Comparison of ENCODE assay signal across 8 cellular contexts in genomic region chr1:44213222-44214112, GRCh38. TPM values are rescaled to one million over a fixed set of nuclear protein-coding genes. Genes with fewer than 3 reads are reported as not detected.
DNase-seq lines count a peak whose midpoint lies in the region; TF ChIP-seq lines count a peak whose summit lies in the region.

A gene with protein sequence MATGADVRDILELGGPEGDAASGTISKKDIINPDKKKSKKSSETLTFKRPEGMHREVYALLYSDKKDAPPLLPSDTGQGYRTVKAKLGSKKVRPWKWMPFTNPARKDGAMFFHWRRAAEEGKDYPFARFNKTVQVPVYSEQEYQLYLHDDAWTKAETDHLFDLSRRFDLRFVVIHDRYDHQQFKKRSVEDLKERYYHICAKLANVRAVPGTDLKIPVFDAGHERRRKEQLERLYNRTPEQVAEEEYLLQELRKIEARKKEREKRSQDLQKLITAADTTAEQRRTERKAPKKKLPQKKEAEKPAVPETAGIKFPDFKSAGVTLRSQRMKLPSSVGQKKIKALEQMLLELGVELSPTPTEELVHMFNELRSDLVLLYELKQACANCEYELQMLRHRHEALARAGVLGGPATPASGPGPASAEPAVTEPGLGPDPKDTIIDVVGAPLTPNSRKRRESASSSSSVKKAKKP (plus strand): TSS chr1:44213471. CDS start chr1:44213754, 283 bp downstream.

- H4K20me1 ChIP-seq in SK-N-SH (ENCODE audit: insufficient read depth): no peaks in the 10 kb centered on the region

- peak within 1 kb of the TSS; percentile 6 to 80; a peak in 3 of 4 replicates for H3K27ac ChIP-seq in SK-N-SH (ENCODE audit: low read depth in 2 of 2, low read length in 1 of 2)
- H3K27ac ChIP-seq in suprapubic skin: peak within 1 kb of the TSS; percentile 77

- peak; percentile 83 for DNase-seq in EH (ENCODE audit: low read depth)
- peak; percentile 81 for DNase-seq in HCEC 1CT
- DNase-seq in NB4 (ENCODE audit: low read depth): peak; percentile 88
- peak; percentile 83 for DNase-seq in SK-N-SH
- peak; percentile 80 for DNase-seq in activated naive CD4-positive, alpha-beta T cell treated with anti-CD3 and anti-CD28 coated beads, Interleukin-2, amount 50 U/mL, for 16 hours
- DNase-seq in glomerular endothelial cell (ENCODE audit: extremely low read depth, low read depth, low spot score): peak; percentile 50
- DNase-seq in occipital lobe (lab: John Stamatoyannopoulos, UW): peak; percentile 90
- DNase-seq in suprapubic skin (ENCODE audit: low spot score in 2 of 2): peak; percentile 90 to 95

- H3K4me1 ChIP-seq in SK-N-SH (ENCODE audit: control insufficient read depth in 1 of 2, insufficient read depth in 2 of 2, low read depth in 1 of 2, low read length in 1 of 2) (peaks cover 0 to 20% of the 10 kb centered on the region in 2 experiments; a peak in 1 of 4 replicates), suprapubic skin (peaks cover 25% of the 10 kb centered on the region)

- peak within 1 kb of the TSS; percentile 95 for H2AFZ ChIP-seq in SK-N-SH (ENCODE audit: low read depth)

- peaks cover 10% of the 10 kb centered on the region for H3K79me2 ChIP-seq in SK-N-SH (ENCODE audit: insufficient read depth)

- TF ChIP-seq CTCF in NB4 (IDR thresholded peaks at IDR 0.05; ENCODE audit: low read depth, low read length): no peak
- TF ChIP-seq CTCF in SK-N-SH (IDR thresholded peaks at IDR 0.05): no peak
- TF ChIP-seq CTCF in suprapubic skin (IDR thresholded peaks at IDR 0.05): no peak

- H3F3A ChIP-seq in SK-N-SH (replicated peaks; ENCODE audit: insufficient read depth): peaks cover 12% of the 10 kb centered on the region

- POLR2A ChIA-PET in SK-N-SH (lab: Yijun Ruan, JAX): interaction anchor here (0.5 to 1.0 kb wide), 3 partner anchors 106 to 581 kb away, joined by 3 to 4 read pairs (median 3); no protein-coding TSS in a partner anchor

- no peaks in the 10 kb centered on the region for H3K27me3 ChIP-seq in SK-N-SH (ENCODE audit: insufficient read depth)
- H3K27me3 ChIP-seq in suprapubic skin: no peaks in the 10 kb centered on the region

- peak within 1 kb of the TSS; percentile 80 for H3K9ac ChIP-seq in SK-N-SH

- no peaks in the 10 kb centered on the region for H3K9me2 ChIP-seq in SK-N-SH

- WGBS in SK-N-SH (ENCODE audit: low lambda C conversion rate): under 1% methylated on average over 19 of the region's 44 CpGs
- under 1% methylated on average over 44 of the region's 44 CpGs for whole genome bisulfite sequencing in suprapubic skin

- TF ChIP-seq POLR2A in NB4 (IDR thresholded peaks at IDR 0.05; ENCODE audit: extremely low read depth, insufficient read length) (peak; percentile 40), suprapubic skin (IDR thresholded peaks at IDR 0.05) (no peak)

- TF ChIP-seq RAD21 in SK-N-SH (IDR thresholded peaks at IDR 0.05; ENCODE audit: low read length): peak; percentile 50

- H3K4me3 ChIP-seq in NB4 (ENCODE audit: low read depth, low read length) (peak within 1 kb of the TSS; percentile 90), SK-N-SH (ENCODE audit: low read depth in 2 of 2, low read length in 1 of 2) (peak within 1 kb of the TSS; percentile 95 to 99), suprapubic skin (peak within 1 kb of the TSS; percentile 91)

- no peaks in the 10 kb centered on the region for H3K9me3 ChIP-seq in SK-N-SH
- H3K9me3 ChIP-seq in suprapubic skin: no peaks in the 10 kb centered on the region

- peaks cover 13 to 27% of the 10 kb centered on the region in 2 experiments for H3K36me3 ChIP-seq in SK-N-SH (replicated peaks in 1 of 2; ENCODE audit: control insufficient read depth in 1 of 2, insufficient read depth in 2 of 2, low read length in 1 of 2)
- H3K36me3 ChIP-seq in suprapubic skin: peaks cover 18% of the 10 kb centered on the region

- CTCF ChIA-PET in SK-N-SH (lab: Yijun Ruan, JAX): interaction anchor here (0.8 to 1.8 kb wide), 9 partner anchors 10 to 440 kb away, joined by 3 to 6 read pairs (median 4); no protein-coding TSS in a partner anchor

- peak within 1 kb of the TSS; percentile 89 for H3K4me2 ChIP-seq in SK-N-SH

- TF ChIP-seq EP300 in SK-N-SH (IDR thresholded peaks at IDR 0.05; ENCODE audit: borderline replicate concordance in 1 of 2, low read depth in 1 of 2, low read length in 1 of 2) (no peak), suprapubic skin (IDR thresholded peaks at IDR 0.05) (no peak)

TF ChIP-seq in SK-N-SH, 30 proteins besides CTCF, POLR2A, EP300 and RAD21 (continues in another document):
- peak; percentile 91 for TF ChIP-seq TAF1 (IDR thresholded peaks at IDR 0.05; ENCODE audit: borderline replicate concordance, low read depth, low read length)
- peak; percentile 92 for TF ChIP-seq CHD2 (IDR thresholded peaks at IDR 0.05; ENCODE audit: low read length, partially characterized antibody)
- TF ChIP-seq FOXM1 (IDR thresholded peaks at IDR 0.05; ENCODE audit: low read depth): no peak
- 0 out of 2 replicates have a peak, but pooled peaks have one; percentile 57 for TF ChIP-seq RFX5 (IDR thresholded peaks at IDR 0.05; ENCODE audit: low read length)
- peak; percentile 52; the same call in 1 of the 2 replicates for TF ChIP-seq PBX3 (IDR thresholded peaks at IDR 0.05)
- TF ChIP-seq MXI1 (IDR thresholded peaks at IDR 0.05; ENCODE audit: low read depth, low read length): peak; percentile 68; the same call in 1 of the 2 replicates
- TF ChIP-seq TEAD4 (IDR thresholded peaks at IDR 0.05; ENCODE audit: borderline replicate concordance, insufficient read depth): no peak
- TF ChIP-seq, protein P1, sequence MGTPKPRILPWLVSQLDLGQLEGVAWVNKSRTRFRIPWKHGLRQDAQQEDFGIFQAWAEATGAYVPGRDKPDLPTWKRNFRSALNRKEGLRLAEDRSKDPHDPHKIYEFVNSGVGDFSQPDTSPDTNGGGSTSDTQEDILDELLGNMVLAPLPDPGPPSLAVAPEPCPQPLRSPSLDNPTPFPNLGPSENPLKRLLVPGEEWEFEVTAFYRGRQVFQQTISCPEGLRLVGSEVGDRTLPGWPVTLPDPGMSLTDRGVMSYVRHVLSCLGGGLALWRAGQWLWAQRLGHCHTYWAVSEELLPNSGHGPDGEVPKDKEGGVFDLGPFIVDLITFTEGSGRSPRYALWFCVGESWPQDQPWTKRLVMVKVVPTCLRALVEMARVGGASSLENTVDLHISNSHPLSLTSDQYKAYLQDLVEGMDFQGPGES (IDR thresholded peaks at IDR 0.05; ENCODE audit: low read depth, low read length): peak; percentile 62; the same call in 1 of the 2 replicates
- TF ChIP-seq, protein P2, sequence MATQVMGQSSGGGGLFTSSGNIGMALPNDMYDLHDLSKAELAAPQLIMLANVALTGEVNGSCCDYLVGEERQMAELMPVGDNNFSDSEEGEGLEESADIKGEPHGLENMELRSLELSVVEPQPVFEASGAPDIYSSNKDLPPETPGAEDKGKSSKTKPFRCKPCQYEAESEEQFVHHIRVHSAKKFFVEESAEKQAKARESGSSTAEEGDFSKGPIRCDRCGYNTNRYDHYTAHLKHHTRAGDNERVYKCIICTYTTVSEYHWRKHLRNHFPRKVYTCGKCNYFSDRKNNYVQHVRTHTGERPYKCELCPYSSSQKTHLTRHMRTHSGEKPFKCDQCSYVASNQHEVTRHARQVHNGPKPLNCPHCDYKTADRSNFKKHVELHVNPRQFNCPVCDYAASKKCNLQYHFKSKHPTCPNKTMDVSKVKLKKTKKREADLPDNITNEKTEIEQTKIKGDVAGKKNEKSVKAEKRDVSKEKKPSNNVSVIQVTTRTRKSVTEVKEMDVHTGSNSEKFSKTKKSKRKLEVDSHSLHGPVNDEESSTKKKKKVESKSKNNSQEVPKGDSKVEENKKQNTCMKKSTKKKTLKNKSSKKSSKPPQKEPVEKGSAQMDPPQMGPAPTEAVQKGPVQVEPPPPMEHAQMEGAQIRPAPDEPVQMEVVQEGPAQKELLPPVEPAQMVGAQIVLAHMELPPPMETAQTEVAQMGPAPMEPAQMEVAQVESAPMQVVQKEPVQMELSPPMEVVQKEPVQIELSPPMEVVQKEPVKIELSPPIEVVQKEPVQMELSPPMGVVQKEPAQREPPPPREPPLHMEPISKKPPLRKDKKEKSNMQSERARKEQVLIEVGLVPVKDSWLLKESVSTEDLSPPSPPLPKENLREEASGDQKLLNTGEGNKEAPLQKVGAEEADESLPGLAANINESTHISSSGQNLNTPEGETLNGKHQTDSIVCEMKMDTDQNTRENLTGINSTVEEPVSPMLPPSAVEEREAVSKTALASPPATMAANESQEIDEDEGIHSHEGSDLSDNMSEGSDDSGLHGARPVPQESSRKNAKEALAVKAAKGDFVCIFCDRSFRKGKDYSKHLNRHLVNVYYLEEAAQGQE (IDR thresholded peaks at IDR 0.05; ENCODE audit: low read depth, low read length): peak; percentile 73
- TF ChIP-seq GATA2 (CRISPR knock-in tag; IDR thresholded peaks at IDR 0.05): no peak; the same call in 1 of the 2 replicates
- peak; percentile 100 for TF ChIP-seq GABPA (IDR thresholded peaks at IDR 0.05; ENCODE audit: low read depth)
- no peak for TF ChIP-seq JUND (IDR thresholded peaks at IDR 0.05)
- TF ChIP-seq MAX (IDR thresholded peaks at IDR 0.05; ENCODE audit: low read depth): peak; percentile 95
- no peak for TF ChIP-seq NRF1 (IDR thresholded peaks at IDR 0.05; ENCODE audit: low read depth, low read length)
- TF ChIP-seq TCF12 (IDR thresholded peaks at IDR 0.05): peak; percentile 42; the same call in 1 of the 2 replicates
- TF ChIP-seq NFIC (IDR thresholded peaks at IDR 0.05; ENCODE audit: borderline replicate concordance): no peak
- peak; percentile 57; the same call in 1 of the 2 replicates for TF ChIP-seq ELF1 (IDR thresholded peaks at IDR 0.05)
- TF ChIP-seq SMC3 (IDR thresholded peaks at IDR 0.05; ENCODE audit: low read depth, low read length): peak; percentile 31; the same call in 1 of the 2 replicates

RNA-seq across cellular contexts. Expression of the gene that starts here (rescaled TPM):
- 54.3 and 59.6 TPM in 2 replicates for polyA plus RNA-seq in SK-N-SH (2012; rRNA removed)
- 21.6 and 27.8 TPM in 2 replicates for polyA plus RNA-seq in SK-N-SH (2012; cell fraction: cytosol; rRNA removed)
- polyA plus RNA-seq in SK-N-SH (2012; cell fraction: nucleus; rRNA removed): 187 and 249 TPM in 2 replicates
- total RNA-seq in glomerular endothelial cell: 48.3 and 48.4 TPM in 2 replicates
- 31.5 TPM for total RNA-seq in occipital lobe
- total RNA-seq in suprapubic skin: 100 to 1,000 TPM in 1 of 4 donors, 10 to 100 TPM in 3; 44.2 to 102 (median 52.6) TPM

Comparison
In these comparisons a context has a peak if more than half of its experiments do, and no peak if none do; other contexts are left out.
1. Peak in every context shown above with its lines: DNase-seq, H3K4me3 ChIP-seq and H3K27ac ChIP-seq.